ENCODE assay signal across 1 cellular context in genomic region chr2:27736031-27736889, GRCh38.
TF ChIP-seq lines count a peak whose summit lies in the region.

No MANE protein-coding gene starts in this region.

TF ChIP-seq in GM12878, 131 proteins besides CTCF, POLR2A, EP300 and RAD21 (continued from another document):
- TF ChIP-seq ASH2L (IDR thresholded peaks at IDR 0.05; ENCODE audit: borderline replicate concordance, low read depth) (no peak), PAX8 (IDR thresholded peaks at IDR 0.05) (no peak), IKZF1 (conservative IDR thresholded peaks at IDR 0.05) (no peak), ZBTB4 (CRISPR knock-in tag; IDR thresholded peaks at IDR 0.05) (no peak), ZNF622 (IDR thresholded peaks at IDR 0.05) (no peak), E2F4 (IDR thresholded peaks at IDR 0.05; ENCODE audit: low read depth, low read length) (no peak)
